ENCODE assay signal across 21 cellular contexts in genomic region chr2:95056044-95056443, GRCh38. TPM values are rescaled to one million over a fixed set of nuclear protein-coding genes. Genes with fewer than 3 reads are reported as not detected.
A peak's percentile ranks its signal among the peaks of the same experiment; 100 is the strongest.
DNase-seq lines count a peak whose midpoint lies in the region; ATAC-seq lines count a peak whose summit lies in the region.
"Had no signal": no experiment of that assay in that cellular context is flagged by ENCODE, and none has a peak within 500 bp of the region (broad histone marks: within the 10 kb centered on the region; RNA-seq: fewer than 3 reads in every experiment).

No MANE protein-coding gene starts in this region.

- peaks cover 63% of the 10 kb centered on the region for H3K4me1 Mint-ChIP-seq in activated CD4-positive, alpha-beta T cell treated with anti-CD3 and anti-CD28 coated beads, Interleukin-2, amount 10 ng/mL, durations not matched to agents 24 days and 14 days
- H3K4me1 Mint-ChIP-seq in CD4-positive, alpha-beta memory T cell, result peaks cover 24 to 56% (median 39%) of the 10 kb centered on the region in 4 donors
- peaks cover 25% of the 10 kb centered on the region for H3K4me1 Mint-ChIP-seq in activated T-helper 17 cell treated with anti-CD3 and anti-CD28 coated beads, Interleukin-2, amount 50 U/mL, for 72 hours
- peaks cover 28 to 84% (median 80%) of the 10 kb centered on the region in 7 donors for H3K4me1 Mint-ChIP-seq in naive thymus-derived CD4-positive, alpha-beta T cell
- H3K4me1 Mint-ChIP-seq: B cell had no signal

- no peak overlapping the region for H3K4me3 Mint-ChIP-seq in activated CD4-positive, alpha-beta T cell treated with anti-CD3 and anti-CD28 coated beads, Interleukin-2, amount 10 ng/mL, durations not matched to agents 24 days and 14 days
- H3K4me3 Mint-ChIP-seq in CD4-positive, alpha-beta memory T cell, result peak overlapping the region in 1 of 8 donors; percentile 41
- H3K4me3 Mint-ChIP-seq in activated T-helper 17 cell treated with anti-CD3 and anti-CD28 coated beads, Interleukin-2, amount 50 U/mL, for 72 hours, result no peak overlapping the region
- peak overlapping the region in 7 of 10 donors; percentile 17 to 76 (median 39) for H3K4me3 Mint-ChIP-seq in naive thymus-derived CD4-positive, alpha-beta T cell
- H3K4me3 Mint-ChIP-seq: B cell had no signal

- CTCF ChIA-PET in CD4-positive, alpha-beta memory T cell (lab: Charles Lee; ENCODE audit: partially characterized antibody), result interaction anchor here (0.7 to 8.2 kb wide), 4 partner anchors 18 to 33 kb away, joined by 4 to 65 read pairs (median 39); no protein-coding TSS in a partner anchor
- CTCF ChIA-PET in naive thymus-derived CD4-positive, alpha-beta T cell (lab: Charles Lee), result interaction anchor here (6.3 to 8.9 kb wide), 2 partner anchors 21 to 32 kb away, joined by 65 to 163 read pairs; partner anchors contain the start of gene MAL

- H3K27ac Mint-ChIP-seq in activated CD4-positive, alpha-beta T cell treated with anti-CD3 and anti-CD28 coated beads, Interleukin-2, amount 10 ng/mL, durations not matched to agents 24 days and 14 days, result peak overlapping the region; percentile 45
- H3K27ac Mint-ChIP-seq in CD4-positive, alpha-beta memory T cell, result peak overlapping the region in 6 of 7 donors; percentile 2 to 78 (median 59)
- peak overlapping the region; percentile 66 for H3K27ac Mint-ChIP-seq in activated T-helper 17 cell treated with anti-CD3 and anti-CD28 coated beads, Interleukin-2, amount 50 U/mL, for 72 hours
- H3K27ac Mint-ChIP-seq in naive thymus-derived CD4-positive, alpha-beta T cell, result peak overlapping the region; percentile 60 to 91 (median 87)
- H3K27ac Mint-ChIP-seq: B cell had no signal

- ATAC-seq in activated T-helper 17 cell treated with anti-CD3 and anti-CD28 coated beads, Interleukin-2, amount 50 U/mL, for 72 hours (replicated peaks), result peak; percentile 16
- ATAC-seq in naive thymus-derived CD4-positive, alpha-beta T cell, result no peak
- ATAC-seq in left lobe of liver (no peak), GM18858 (IDR thresholded peaks at IDR 0.05; ENCODE audit: unreplicated experiment) (no peak)
- ATAC-seq: right cardiac atrium had no signal

- no peaks in the 10 kb centered on the region for H3K27me3 Mint-ChIP-seq in activated CD4-positive, alpha-beta T cell treated with anti-CD3 and anti-CD28 coated beads, Interleukin-2, amount 10 ng/mL, durations not matched to agents 24 days and 14 days
- H3K27me3 Mint-ChIP-seq in CD4-positive, alpha-beta memory T cell, result no peaks in the 10 kb centered on the region
- H3K27me3 Mint-ChIP-seq in activated T-helper 17 cell treated with anti-CD3 and anti-CD28 coated beads, Interleukin-2, amount 50 U/mL, for 72 hours, result no peaks in the 10 kb centered on the region
- no peaks in the 10 kb centered on the region for H3K27me3 Mint-ChIP-seq in naive thymus-derived CD4-positive, alpha-beta T cell

- H3K36me3 ChIP-seq in CD4-positive, alpha-beta memory T cell (ENCODE audit: insufficient read depth, low read length), result peaks cover 12% of the 10 kb centered on the region
- H3K36me3 ChIP-seq in naive thymus-derived CD4-positive, alpha-beta T cell (ENCODE audit: control insufficient read depth in 2 of 3, insufficient read depth in 3 of 3, low read length in 3 of 3), result peaks cover 0 to 14% (median 8%) of the 10 kb centered on the region in 3 experiments

- H3K4me3 ChIP-seq in CD4-positive, alpha-beta memory T cell (ENCODE audit: low read length in 2 of 2), result no peak overlapping the region
- no peak overlapping the region for H3K4me3 ChIP-seq in naive thymus-derived CD4-positive, alpha-beta T cell (ENCODE audit: low read length)
- H3K4me3 ChIP-seq: hepatocyte, testis had no signal

- no peaks in the 10 kb centered on the region for H3K27me3 ChIP-seq in CD4-positive, alpha-beta memory T cell (ENCODE audit: insufficient read depth, low read length)
- no peaks in the 10 kb centered on the region for H3K27me3 ChIP-seq in naive thymus-derived CD4-positive, alpha-beta T cell (ENCODE audit: control insufficient read depth in 2 of 2, insufficient read depth in 2 of 2, low read length in 2 of 2)
- H3K27me3 ChIP-seq: hepatocyte, testis had no signal

- H3K9me3 ChIP-seq in CD4-positive, alpha-beta memory T cell (ENCODE audit: control insufficient read depth in 1 of 2, low read length in 2 of 2), result no peaks in the 10 kb centered on the region
- H3K9me3 ChIP-seq in naive thymus-derived CD4-positive, alpha-beta T cell (ENCODE audit: control insufficient read depth in 2 of 3, low read length in 3 of 3), result no peaks in the 10 kb centered on the region
- H3K9me3 ChIP-seq: testis had no signal

- POLR2A ChIA-PET in CD4-positive, alpha-beta memory T cell (lab: Charles Lee; ENCODE audit: partially characterized antibody), result interaction anchor here (1.1 to 17.6 kb wide), 4 partner anchors 14 to 31 kb away, joined by 3 to 225 read pairs (median 32); partner anchors contain the start of gene MAL
- POLR2A ChIA-PET in naive thymus-derived CD4-positive, alpha-beta T cell (lab: Charles Lee), result interaction anchor here (0.9 to 21.6 kb wide), 8 partner anchors 7 to 29 kb away, joined by 3 to 581 read pairs (median 8); partner anchors contain the start of gene MAL

- peaks cover 36% of the 10 kb centered on the region for H3K36me3 Mint-ChIP-seq in activated CD4-positive, alpha-beta T cell treated with anti-CD3 and anti-CD28 coated beads, Interleukin-2, amount 10 ng/mL, durations not matched to agents 24 days and 14 days (ENCODE audit: low read depth)
- peaks cover 23 to 29% of the 10 kb centered on the region in 2 donors for H3K36me3 Mint-ChIP-seq in CD4-positive, alpha-beta memory T cell
- H3K36me3 Mint-ChIP-seq in activated T-helper 17 cell treated with anti-CD3 and anti-CD28 coated beads, Interleukin-2, amount 50 U/mL, for 72 hours (ENCODE audit: low read depth), result peaks cover 20% of the 10 kb centered on the region
- peaks cover 0 to 40% (median 28%) of the 10 kb centered on the region in 5 donors for H3K36me3 Mint-ChIP-seq in naive thymus-derived CD4-positive, alpha-beta T cell

- DNase-seq in activated CD4-positive, alpha-beta T cell treated with anti-CD3 and anti-CD28 coated beads, Interleukin-2, amount 10 ng/mL, durations not matched to agents 24 days and 14 days, result no peak
- no peak for DNase-seq in activated CD4-positive, alpha-beta T cell treated with anti-CD3 and anti-CD28 coated beads, Interleukin-2, amount 50 U/mL, for 48 hours
- DNase-seq in CD4-positive, alpha-beta memory T cell, result no peak
- no peak for DNase-seq in naive thymus-derived CD4-positive, alpha-beta T cell
- DNase-seq in left lobe of liver (ENCODE audit: low spot score), result no peak
- no peak for DNase-seq in NCI-H1694 treated with DMSO at 0.1 percent for 48 hours (lab: John Stamatoyannopoulos, UW)
- DNase-seq: activated T-cell treated with anti-CD3 and anti-CD28 coated beads, Interleukin-2, amount 50 U/mL, for 48 hours; foreskin fibroblast; NCI-H1105 treated with DMSO at 0.1 percent for 48 hours; NCI-H2171 treated with DMSO at 0.1 percent for 48 hours; Right ventricle myocardium superior; stimulated activated CD4-positive, alpha-beta T cell treated with anti-CD3 and anti-CD28 coated beads, Interleukin-15, amount 100 ng/mL, for 24 hours; SW 1271 had no signal

- H3K27ac ChIP-seq in CD4-positive, alpha-beta memory T cell (ENCODE audit: low read depth, low read length), result no peak overlapping the region
- peak overlapping the region; percentile 41 for H3K27ac ChIP-seq in naive thymus-derived CD4-positive, alpha-beta T cell (ENCODE audit: low read depth, low read length)
- H3K27ac ChIP-seq: hepatocyte, testis had no signal

- no peaks in the 10 kb centered on the region for H3K9me3 Mint-ChIP-seq in activated CD4-positive, alpha-beta T cell treated with anti-CD3 and anti-CD28 coated beads, Interleukin-2, amount 10 ng/mL, durations not matched to agents 24 days and 14 days
- H3K9me3 Mint-ChIP-seq in CD4-positive, alpha-beta memory T cell, result no peaks in the 10 kb centered on the region
- no peaks in the 10 kb centered on the region for H3K9me3 Mint-ChIP-seq in activated T-helper 17 cell treated with anti-CD3 and anti-CD28 coated beads, Interleukin-2, amount 50 U/mL, for 72 hours
- no peaks in the 10 kb centered on the region for H3K9me3 Mint-ChIP-seq in naive thymus-derived CD4-positive, alpha-beta T cell

- H3K4me1 ChIP-seq in CD4-positive, alpha-beta memory T cell (ENCODE audit: insufficient read depth, low read length), result peaks cover 43% of the 10 kb centered on the region
- H3K4me1 ChIP-seq in naive thymus-derived CD4-positive, alpha-beta T cell (ENCODE audit: control insufficient read depth in 2 of 2, insufficient read depth in 2 of 2, low read length in 2 of 2), result peaks cover 0 to 62% of the 10 kb centered on the region in 2 donors

- intact Hi-C loops in activated CD4-positive, alpha-beta T cell treated with anti-CD3 and anti-CD28 coated beads, Interleukin-2, amount 10 ng/mL, durations not matched to agents 24 days and 14 days (cut with micrococcal nuclease), result no loop called here
- intact Hi-C loops in CD4-positive, alpha-beta memory T cell (cut with micrococcal nuclease), result no loop called here
- intact Hi-C loops in naive thymus-derived CD4-positive, alpha-beta T cell (cut with micrococcal nuclease), result no loop called here

RNA-seq across cellular contexts. Expression of gene MAL, which starts 30.5 kb away (rescaled TPM):
- total RNA-seq in activated CD4-positive, alpha-beta T cell treated with anti-CD3 and anti-CD28 coated beads, Interleukin-2, amount 10 ng/mL, durations not matched to agents 24 days and 14 days, result 166 and 167 TPM in 2 replicates
- total RNA-seq in CD4-positive, alpha-beta memory T cell, result 100 to 1,000 TPM; 108 to 113 TPM
- polyA plus RNA-seq in CD4-positive, alpha-beta memory T cell, result 100 to 1,000 TPM; 271 to 274 TPM
- total RNA-seq in activated T-helper 17 cell treated with anti-CD3 and anti-CD28 coated beads, Interleukin-2, amount 50 U/mL, for 72 hours, result 10 to 100 TPM; 47.2 to 65.9 TPM
- total RNA-seq in naive thymus-derived CD4-positive, alpha-beta T cell, result 100 to 1,000 TPM; 124 to 575 (median 159) TPM
- 100 to 1,000 TPM; 355 to 408 TPM for polyA plus RNA-seq in naive thymus-derived CD4-positive, alpha-beta T cell
- total RNA-seq in left lobe of liver, result 0.28 TPM
- total RNA-seq: lung microvascular endothelial cell, osteocyte had no signal
- polyA plus RNA-seq: hepatocyte had no signal

Comparison
In these comparisons a context has a peak if more than half of its experiments do, and no peak if none do; other contexts are left out.
1. H3K4me3 Mint-ChIP-seq: peak in naive thymus-derived CD4-positive, alpha-beta T cell (7 of 10); none in activated CD4-positive, alpha-beta T cell treated with anti-CD3 and anti-CD28 coated beads, Interleukin-2, amount 10 ng/mL, durations not matched to agents 24 days and 14 days (single experiment) and activated T-helper 17 cell treated with anti-CD3 and anti-CD28 coated beads, Interleukin-2, amount 50 U/mL, for 72 hours (single experiment).
2. RNA of gene MAL, which starts 30.5 kb away (total RNA-seq): 166 to 167 TPM in activated CD4-positive, alpha-beta T cell treated with anti-CD3 and anti-CD28 coated beads, Interleukin-2, amount 10 ng/mL, durations not matched to agents 24 days and 14 days, 124 to 575 TPM in naive thymus-derived CD4-positive, alpha-beta T cell, 108 to 113 TPM in CD4-positive, alpha-beta memory T cell and 47.2 to 65.9 TPM in activated T-helper 17 cell treated with anti-CD3 and anti-CD28 coated beads, Interleukin-2, amount 50 U/mL, for 72 hours; 0.28 TPM in left lobe of liver (single experiment); every median in the first group is over 10 times any median in the second.
3. Peak in every context shown above with its lines, with median percentiles within 50 percentile points of each other: H3K27ac Mint-ChIP-seq.